Comparison of ENCODE assay signal across 1 cellular context in the genomic region with DNA sequence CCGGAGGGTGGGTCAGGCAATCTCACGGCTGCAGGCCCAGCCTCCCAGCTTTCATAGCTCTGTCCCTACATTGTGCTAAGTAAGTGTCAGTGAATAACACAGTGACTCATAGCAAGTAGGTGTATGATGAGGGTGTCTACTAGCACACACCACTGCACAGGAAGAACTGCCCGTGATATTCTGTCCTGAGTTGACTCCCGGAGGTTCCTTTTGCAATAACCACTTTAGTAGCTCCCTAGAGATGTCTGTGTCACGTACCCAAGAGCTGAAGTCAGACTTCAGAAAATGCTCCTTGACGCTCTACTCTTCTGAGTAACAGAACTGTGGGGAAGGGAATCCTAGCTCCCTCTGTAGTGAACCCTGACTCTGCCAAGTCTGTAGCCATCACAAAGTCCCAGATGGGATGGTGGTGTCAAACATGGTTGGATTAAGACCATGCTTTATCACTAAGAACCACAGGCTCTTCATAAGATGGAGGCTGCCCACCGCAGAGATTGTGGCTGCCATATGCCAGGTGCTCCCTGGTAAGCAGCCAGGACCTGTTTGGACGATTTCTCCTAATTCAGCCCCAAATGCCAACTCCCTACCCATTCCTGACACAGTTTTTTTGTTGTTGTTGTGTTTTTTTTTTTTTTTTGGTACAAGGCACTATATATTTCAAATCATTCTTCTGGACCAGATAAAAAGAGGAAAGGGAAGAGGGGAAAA.
TF ChIP-seq lines count a peak whose summit lies in the region.

No MANE protein-coding gene starts in this region.

TF ChIP-seq in HEK293, 187 proteins besides CTCF, POLR2A, EP300 and RAD21 (continued from another document):
- TF ChIP-seq PRDM6 (tag by site-specific recombination; IDR thresholded peaks at IDR 0.05) (no peak), ZNF121 (tag by site-specific recombination; IDR thresholded peaks at IDR 0.05) (no peak), ZNF391 (tag by site-specific recombination; IDR thresholded peaks at IDR 0.05; ENCODE audit: borderline replicate concordance, low read depth) (no peak), ZBTB1 (tag by site-specific recombination; IDR thresholded peaks at IDR 0.05) (no peak), SP7 (tag by site-specific recombination; IDR thresholded peaks at IDR 0.05) (no peak), ZNF777 (tag by site-specific recombination; IDR thresholded peaks at IDR 0.05; ENCODE audit: borderline replicate concordance) (no peak), ZNF549 (tag by site-specific recombination; IDR thresholded peaks at IDR 0.05) (no peak), ZNF610 (tag by site-specific recombination; IDR thresholded peaks at IDR 0.05; ENCODE audit: borderline replicate concordance) (no peak), ZNF660 (tag by site-specific recombination; IDR thresholded peaks at IDR 0.05) (0 out of 2 replicates have a peak, but pooled peaks have one; percentile 43), ZNF324 (tag by site-specific recombination; IDR thresholded peaks at IDR 0.05) (no peak), EGR2 (tag by site-specific recombination; IDR thresholded peaks at IDR 0.05; ENCODE audit: low read depth) (peak; percentile 49; the same call in 1 of the 2 replicates), ZNF555 (tag by site-specific recombination; conservative IDR thresholded peaks at IDR 0.05) (no peak), ZNF629 (tag by site-specific recombination; IDR thresholded peaks at IDR 0.05) (no peak)
- TF ChIP-seq, protein P1, sequence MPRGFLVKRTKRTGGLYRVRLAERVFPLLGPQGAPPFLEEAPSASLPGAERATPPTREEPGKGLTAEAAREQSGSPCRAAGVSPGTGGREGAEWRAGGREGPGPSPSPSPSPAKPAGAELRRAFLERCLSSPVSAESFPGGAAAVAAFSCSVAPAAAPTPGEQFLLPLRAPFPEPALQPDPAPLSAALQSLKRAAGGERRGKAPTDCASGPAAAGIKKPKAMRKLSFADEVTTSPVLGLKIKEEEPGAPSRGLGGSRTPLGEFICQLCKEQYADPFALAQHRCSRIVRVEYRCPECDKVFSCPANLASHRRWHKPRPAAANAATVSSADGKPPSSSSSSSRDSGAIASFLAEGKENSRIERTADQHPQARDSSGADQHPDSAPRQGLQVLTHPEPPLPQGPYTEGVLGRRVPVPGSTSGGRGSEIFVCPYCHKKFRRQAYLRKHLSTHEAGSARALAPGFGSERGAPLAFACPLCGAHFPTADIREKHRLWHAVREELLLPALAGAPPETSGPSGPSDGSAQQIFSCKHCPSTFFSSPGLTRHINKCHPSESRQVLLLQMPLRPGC (tag by site-specific recombination; IDR thresholded peaks at IDR 0.05) = no peak
- TF ChIP-seq, protein P2, sequence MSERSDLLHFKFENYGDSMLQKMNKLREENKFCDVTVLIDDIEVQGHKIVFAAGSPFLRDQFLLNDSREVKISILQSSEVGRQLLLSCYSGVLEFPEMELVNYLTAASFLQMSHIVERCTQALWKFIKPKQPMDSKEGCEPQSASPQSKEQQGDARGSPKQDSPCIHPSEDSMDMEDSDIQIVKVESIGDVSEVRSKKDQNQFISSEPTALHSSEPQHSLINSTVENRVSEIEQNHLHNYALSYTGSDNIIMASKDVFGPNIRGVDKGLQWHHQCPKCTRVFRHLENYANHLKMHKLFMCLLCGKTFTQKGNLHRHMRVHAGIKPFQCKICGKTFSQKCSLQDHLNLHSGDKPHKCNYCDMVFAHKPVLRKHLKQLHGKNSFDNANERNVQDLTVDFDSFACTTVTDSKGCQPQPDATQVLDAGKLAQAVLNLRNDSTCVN (tag by site-specific recombination; optimal IDR thresholded peaks at IDR 0.05) = no peak
